10 cellular contexts compared by ENCODE assay signal in genomic region chr22:17569971-17570511, GRCh38. TPM values are rescaled to one million over a fixed set of nuclear protein-coding genes. Genes with fewer than 3 reads are reported as not detected.
DNase-seq lines count a peak whose midpoint lies in the region; ATAC-seq, FAIRE-seq and TF ChIP-seq lines count a peak whose summit lies in the region.
"Had no signal": no experiment of that assay in that cellular context is flagged by ENCODE, and none has a peak within 500 bp of the region (broad histone marks: within the 10 kb centered on the region; RNA-seq: fewer than 3 reads in every experiment).

No MANE protein-coding gene starts in this region.

- H3K9ac ChIP-seq in HUES6 (ENCODE audit: low read length) = peak overlapping the region; percentile 49
- H3K9ac ChIP-seq in kidney (ENCODE audit: low read length in 2 of 2) = no peak overlapping the region
- peak overlapping the region; percentile 68 for H3K9ac ChIP-seq in skeletal muscle satellite cell (ENCODE audit: low read depth, low read length)

- DNase-seq in kidney (peak; percentile 82), NCI-H2081 treated with DMSO at 0.1 percent for 48 hours (lab: John Stamatoyannopoulos, UW) (no peak), NCI-H2171 (lab: John Stamatoyannopoulos, UW) (no peak)
- DNase-seq in activated effector memory CD4-positive, alpha-beta T cell treated with anti-CD3 and anti-CD28 coated beads, Interleukin-2, amount 50 U/mL, for 16 hours = no peak
- DNase-seq: effector memory CD4-positive, alpha-beta T cell had no signal

- H3K27me3 Mint-ChIP-seq in brain = peaks cover 2% of the 10 kb centered on the region

- H3K27ac ChIP-seq in HUES6 (ENCODE audit: low read depth, low read length) (no peak overlapping the region; the same call in 1 of the 2 replicates), kidney (ENCODE audit: low read depth in 2 of 2, low read length in 2 of 2) (peak overlapping the region; percentile 12 to 59)

- H3K4me3 Mint-ChIP-seq in brain = peak overlapping the region in 4 of 5 experiments; percentile 36 to 80 (median 49)

- no peak for ATAC-seq in HG03045 (IDR thresholded peaks at IDR 0.05; ENCODE audit: unreplicated experiment)
- ATAC-seq: HCT116 had no signal

- H3K36me3 Mint-ChIP-seq in brain = no peaks in the 10 kb centered on the region

- intact Hi-C loops in kidney (cut with DNase I) = no loop called here

- H3K4me1 ChIP-seq in HUES6 (ENCODE audit: control insufficient read depth, insufficient read depth, low read length) (peaks cover 27% of the 10 kb centered on the region), kidney (ENCODE audit: control insufficient read depth in 1 of 2, insufficient read depth in 1 of 2, low read depth in 1 of 2, low read length in 2 of 2) (peaks cover 0 to 19% of the 10 kb centered on the region in 2 donors), skeletal muscle satellite cell (ENCODE audit: control insufficient read depth, insufficient read depth, low read length) (peaks cover 21% of the 10 kb centered on the region)

- TF ChIP-seq CTCF in brain (conservative IDR thresholded peaks at IDR 0.05) (no peak), kidney (IDR thresholded peaks at IDR 0.05; ENCODE audit: borderline replicate concordance, extremely low read depth, insufficient read depth) (no peak)

- H3K36me3 ChIP-seq in HUES6 (ENCODE audit: control insufficient read depth, insufficient read depth, low read length) (no peaks in the 10 kb centered on the region), kidney (ENCODE audit: control insufficient read depth in 1 of 2, insufficient read depth in 2 of 2, low read length in 2 of 2) (no peaks in the 10 kb centered on the region), skeletal muscle satellite cell (ENCODE audit: insufficient read depth, low read length) (no peaks in the 10 kb centered on the region)

- H3K9me3 Mint-ChIP-seq in brain = peaks cover 0 to 4% (median 0%) of the 10 kb centered on the region in 5 experiments

- peak overlapping the region; percentile 23 for H3K4me2 ChIP-seq in skeletal muscle satellite cell (ENCODE audit: low read length)

- H3K4me1 Mint-ChIP-seq in brain = peaks cover 45% of the 10 kb centered on the region

- H3K27ac Mint-ChIP-seq in brain = peak overlapping the region; percentile 50 to 94 (median 92)

- H3K27me3 ChIP-seq in HUES6 (ENCODE audit: control insufficient read depth, insufficient read depth, low read length) (no peaks in the 10 kb centered on the region), skeletal muscle satellite cell (ENCODE audit: control insufficient read depth, insufficient read depth, low read length) (peaks cover 3% of the 10 kb centered on the region)

- H3K9me3 ChIP-seq in HUES6 (ENCODE audit: control insufficient read depth, insufficient read depth, low read depth, low read length) (no peaks in the 10 kb centered on the region), kidney (ENCODE audit: control insufficient read depth in 1 of 2, low read length in 2 of 2) (no peaks in the 10 kb centered on the region), skeletal muscle satellite cell (replicated peaks; ENCODE audit: low read length) (no peaks in the 10 kb centered on the region)

- no peak overlapping the region for H3K4me3 ChIP-seq in HUES6 (ENCODE audit: low read depth, low read length)
- no peak overlapping the region for H3K4me3 ChIP-seq in kidney (ENCODE audit: low read length in 2 of 2)
- H3K4me3 ChIP-seq in skeletal muscle satellite cell (ENCODE audit: low read length) = no peak overlapping the region

- FAIRE-seq in kidney (lab: Jason Lieb, UNC) = no peak

RNA-seq across cellular contexts. Expression of gene SLC25A18, which starts 6.7 kb away (rescaled TPM):
- 40.2 TPM for polyA plus RNA-seq in brain (ENCODE audit: insufficient read depth, low read depth, low replicate concordance)
- total RNA-seq in kidney = 0.41 TPM
- 1.1 TPM for polyA plus RNA-seq in kidney (ENCODE audit: insufficient read depth, low read depth, low replicate concordance)
- not detected in 2 replicates for total RNA-seq in skeletal muscle satellite cell (2012; rRNA removed)

RNA-seq across cellular contexts. Expression of gene ATP6V1E1, which starts 58.5 kb away (rescaled TPM):
- polyA plus RNA-seq in brain (ENCODE audit: insufficient read depth, low read depth, low replicate concordance) (250 TPM), kidney (ENCODE audit: insufficient read depth, low read depth, low replicate concordance) (443 TPM)
- 138 TPM for total RNA-seq in kidney
- total RNA-seq in skeletal muscle satellite cell (2012; rRNA removed) = 119 and 130 TPM in 2 replicates

Comparison
In these comparisons a context has a peak if more than half of its experiments do, and no peak if none do; other contexts are left out.
1. H3K9ac ChIP-seq: peak in HUES6 (single experiment) and skeletal muscle satellite cell (single experiment); none in kidney (0 of 2).
2. RNA of gene SLC25A18, which starts 6.7 kb away (polyA plus RNA-seq): 40.2 TPM in brain (single experiment); 1.1 TPM in kidney (single experiment); every median in the first group is over 10 times any median in the second.